8 cellular contexts compared by ENCODE assay signal in the genomic region with DNA sequence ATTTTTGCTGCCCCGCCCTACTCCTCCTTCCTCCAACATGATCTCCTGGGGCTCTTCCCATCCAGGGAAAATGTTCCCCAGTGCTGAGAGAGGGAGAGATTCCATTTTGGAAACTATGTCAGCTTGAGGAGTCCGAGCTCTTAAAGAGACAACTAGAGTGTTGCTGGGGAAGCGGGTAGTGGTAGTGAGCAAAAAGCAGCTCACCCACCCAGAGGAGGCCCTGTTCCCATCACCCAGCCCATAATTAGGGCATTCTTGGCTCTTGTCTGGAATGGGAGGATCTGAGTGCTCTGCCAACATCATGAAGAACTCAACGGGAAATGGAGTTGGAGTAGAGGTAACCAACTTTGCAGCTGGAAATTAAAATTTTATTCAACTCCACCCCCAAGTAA. TPM values are rescaled to one million over a fixed set of nuclear protein-coding genes. Genes with fewer than 3 reads are reported as not detected.
DNase-seq lines count a peak whose midpoint lies in the region; ATAC-seq, FAIRE-seq and TF ChIP-seq lines count a peak whose summit lies in the region.

No MANE protein-coding gene starts in this region.

- H3K27ac Mint-ChIP-seq in activated naive CD8-positive, alpha-beta T cell treated with anti-CD3 and anti-CD28 coated beads for 36 hours: peak overlapping the region; percentile 89
- H3K27ac Mint-ChIP-seq in stimulated activated effector memory CD8-positive, alpha-beta T cell treated with anti-CD3 and anti-CD28 coated beads, Interleukin-12 subunit alpha, Interleukin-12 subunit beta, amount 100 ng/mL, for 72 hours: peak overlapping the region; percentile 79

- peaks cover 54% of the 10 kb centered on the region for H3K4me1 Mint-ChIP-seq in activated naive CD8-positive, alpha-beta T cell treated with anti-CD3 and anti-CD28 coated beads for 36 hours
- peaks cover 58% of the 10 kb centered on the region for H3K4me1 Mint-ChIP-seq in stimulated activated effector memory CD8-positive, alpha-beta T cell treated with anti-CD3 and anti-CD28 coated beads, Interleukin-12 subunit alpha, Interleukin-12 subunit beta, amount 100 ng/mL, for 72 hours

- TF ChIP-seq CTCF in keratinocyte (optimal IDR thresholded peaks at IDR 0.05 in 1 of 3, IDR thresholded peaks at IDR 0.05 in 1 of 3, conservative IDR thresholded peaks at IDR 0.05 in 1 of 3; ENCODE audit: extremely low read depth in 1 of 3, insufficient read depth in 2 of 3, low read length in 3 of 3): no peak

- no peak for ATAC-seq in stimulated activated effector memory CD8-positive, alpha-beta T cell treated with anti-CD3 and anti-CD28 coated beads, Interleukin-12 subunit alpha, Interleukin-12 subunit beta, amount 100 ng/mL, for 72 hours
- no peak for ATAC-seq in GM19467 (IDR thresholded peaks at IDR 0.05; ENCODE audit: unreplicated experiment)

- H3K27me3 Mint-ChIP-seq in activated naive CD8-positive, alpha-beta T cell treated with anti-CD3 and anti-CD28 coated beads for 36 hours: no peaks in the 10 kb centered on the region

- dilution Hi-C loops in keratinocyte (cut with MboI; ENCODE audit: extremely low pct_ligation_motif_present, low sequenced_read_pairs): no loop called here

- H3K36me3 Mint-ChIP-seq in activated naive CD8-positive, alpha-beta T cell treated with anti-CD3 and anti-CD28 coated beads for 36 hours: no peaks in the 10 kb centered on the region
- H3K36me3 Mint-ChIP-seq in stimulated activated effector memory CD8-positive, alpha-beta T cell treated with anti-CD3 and anti-CD28 coated beads, Interleukin-12 subunit alpha, Interleukin-12 subunit beta, amount 100 ng/mL, for 72 hours: peaks cover 11% of the 10 kb centered on the region

- peaks cover 5% of the 10 kb centered on the region for H3K27me3 ChIP-seq in HUES6 (ENCODE audit: control insufficient read depth, insufficient read depth, low read length)
- no peaks in the 10 kb centered on the region for H3K27me3 ChIP-seq in keratinocyte (ENCODE audit: control insufficient read depth, extremely low read depth, insufficient read depth, low read length)

- peak overlapping the region; percentile 91 for H3K4me2 ChIP-seq in keratinocyte (ENCODE audit: control insufficient read depth, extremely low read depth, insufficient read depth, low read depth, low read length)

- no peaks in the 10 kb centered on the region for H3K79me2 ChIP-seq in keratinocyte (ENCODE audit: control insufficient read depth, insufficient read depth, low read length)

- H3K9ac ChIP-seq in HUES6 (ENCODE audit: low read length): peak overlapping the region; percentile 4
- peak overlapping the region; percentile 7 for H3K9ac ChIP-seq in keratinocyte (ENCODE audit: control insufficient read depth, extremely low read depth, insufficient read depth, low read length)

- no peak for FAIRE-seq in keratinocyte (lab: Jason Lieb, UNC)

- no peaks in the 10 kb centered on the region for H3K9me1 ChIP-seq in keratinocyte (ENCODE audit: control insufficient read depth, extremely low read depth, insufficient read depth, low read length)

- H3K4me1 ChIP-seq in HUES6 (ENCODE audit: control insufficient read depth, insufficient read depth, low read length) (peaks cover 64% of the 10 kb centered on the region), keratinocyte (ENCODE audit: control insufficient read depth, extremely low read depth, insufficient read depth, low read length) (peaks cover 60% of the 10 kb centered on the region)

- H4K20me1 ChIP-seq in keratinocyte (ENCODE audit: control insufficient read depth, extremely low read depth, insufficient read depth, low read length): no peaks in the 10 kb centered on the region

- no peaks in the 10 kb centered on the region for H3K9me3 Mint-ChIP-seq in activated naive CD8-positive, alpha-beta T cell treated with anti-CD3 and anti-CD28 coated beads for 36 hours
- H3K9me3 Mint-ChIP-seq in stimulated activated effector memory CD8-positive, alpha-beta T cell treated with anti-CD3 and anti-CD28 coated beads, Interleukin-12 subunit alpha, Interleukin-12 subunit beta, amount 100 ng/mL, for 72 hours: no peaks in the 10 kb centered on the region

- H3K9me3 ChIP-seq in HUES6 (ENCODE audit: control insufficient read depth, insufficient read depth, low read depth, low read length): no peaks in the 10 kb centered on the region
- H3K9me3 ChIP-seq in keratinocyte (ENCODE audit: control insufficient read depth, low read depth, low read length): no peaks in the 10 kb centered on the region

- DNase-seq in activated naive CD8-positive, alpha-beta T cell treated with anti-CD3 and anti-CD28 coated beads for 36 hours: no peak
- no peak for DNase-seq in keratinocyte (ENCODE audit: low read depth, low spot score)
- DNase-seq in stimulated activated effector memory CD8-positive, alpha-beta T cell treated with anti-CD3 and anti-CD28 coated beads, Interleukin-12 subunit alpha, Interleukin-12 subunit beta, amount 100 ng/mL, for 72 hours (ENCODE audit: low spot score in 2 of 2): no peak
- DNase-seq in AML-193 (lab: John Stamatoyannopoulos, UW): no peak
- DNase-seq in CD1c-positive myeloid dendritic cell (ENCODE audit: extremely low spot score): no peak
- no peak for DNase-seq in iPS-NIHi7 (ENCODE audit: extremely low spot score)

- H3K4me3 Mint-ChIP-seq in activated naive CD8-positive, alpha-beta T cell treated with anti-CD3 and anti-CD28 coated beads for 36 hours: no peak overlapping the region
- peak overlapping the region; percentile 70 for H3K4me3 Mint-ChIP-seq in stimulated activated effector memory CD8-positive, alpha-beta T cell treated with anti-CD3 and anti-CD28 coated beads, Interleukin-12 subunit alpha, Interleukin-12 subunit beta, amount 100 ng/mL, for 72 hours

- H3K4me3 ChIP-seq in HUES6 (ENCODE audit: low read depth, low read length) (no peak overlapping the region), keratinocyte (ENCODE audit: control insufficient read depth in 2 of 3, extremely low read depth in 1 of 3, insufficient read depth in 2 of 3, low read depth in 1 of 3, low read length in 3 of 3) (no peak overlapping the region)

- H3K36me3 ChIP-seq in HUES6 (ENCODE audit: control insufficient read depth, insufficient read depth, low read length) (no peaks in the 10 kb centered on the region), keratinocyte (ENCODE audit: control insufficient read depth in 2 of 2, extremely low read depth in 1 of 2, insufficient read depth in 2 of 2, low read length in 2 of 2) (no peaks in the 10 kb centered on the region)

- H3K27ac ChIP-seq in HUES6 (ENCODE audit: low read depth, low read length): no peak overlapping the region
- peak overlapping the region; percentile 91 for H3K27ac ChIP-seq in keratinocyte (ENCODE audit: control insufficient read depth, insufficient read depth, low read length)

- H2AFZ ChIP-seq in keratinocyte (ENCODE audit: control insufficient read depth, low read length): peak overlapping the region; percentile 79

RNA-seq across cellular contexts. Expression of gene MSL1, which starts 9.1 kb away (rescaled TPM):
- total RNA-seq in activated naive CD8-positive, alpha-beta T cell treated with anti-CD3 and anti-CD28 coated beads for 36 hours: 10 to 100 TPM; 62.7 to 66.7 TPM
- 41.8 to 66.8 TPM (median 56.9 TPM) in 3 replicates for polyA plus RNA-seq in keratinocyte
- 54.9 TPM for polyA plus RNA-seq in keratinocyte (2011; ENCODE audit: low read depth)
- polyA plus RNA-seq in keratinocyte (2011; cell fraction: cytosol; rRNA removed): 31.4 and 53.5 TPM in 2 replicates
- polyA plus RNA-seq in keratinocyte (2011; cell fraction: nucleus; rRNA removed): 106 and 140 TPM in 2 replicates
- 42.8 and 49.4 TPM in 2 replicates for polyA plus RNA-seq in keratinocyte (2012; ENCODE audit: low replicate concordance)
- polyA minus RNA-seq in keratinocyte: 9.9 to 38.5 TPM (median 27.3 TPM) in 3 replicates
- polyA minus RNA-seq in keratinocyte (2011; cell fraction: cytosol; rRNA and poly(A)+ RNA removed): 23.0 TPM
- polyA minus RNA-seq in keratinocyte (2011; cell fraction: nucleus; rRNA and poly(A)+ RNA removed): 28.5 and 50.4 TPM in 2 replicates

RNA-seq across cellular contexts. Expression of gene NR1D1, which starts 12.3 kb away (rescaled TPM):
- total RNA-seq in activated naive CD8-positive, alpha-beta T cell treated with anti-CD3 and anti-CD28 coated beads for 36 hours: 1 to 10 TPM; 4.8 to 5.8 TPM
- 0.46 to 7.5 TPM (median 1.0 TPM) in 3 replicates for polyA plus RNA-seq in keratinocyte
- polyA plus RNA-seq in keratinocyte (2011; ENCODE audit: low read depth): 25.7 TPM
- 2.4 and 5.9 TPM in 2 replicates for polyA plus RNA-seq in keratinocyte (2011; cell fraction: cytosol; rRNA removed)
- polyA plus RNA-seq in keratinocyte (2011; cell fraction: nucleus; rRNA removed): 8.9 and 15.2 TPM in 2 replicates
- polyA plus RNA-seq in keratinocyte (2012; ENCODE audit: low replicate concordance): 12.2 and 71.1 TPM in 2 replicates
- 2.1 to 31.5 TPM (median 3.6 TPM) in 3 replicates for polyA minus RNA-seq in keratinocyte
- polyA minus RNA-seq in keratinocyte (2011; cell fraction: cytosol; rRNA and poly(A)+ RNA removed): 7.7 TPM
- polyA minus RNA-seq in keratinocyte (2011; cell fraction: nucleus; rRNA and poly(A)+ RNA removed): 5.7 and 10.2 TPM in 2 replicates

RNA-seq across cellular contexts. Expression of gene CASC3, which starts 27.6 kb away (rescaled TPM):
- total RNA-seq in activated naive CD8-positive, alpha-beta T cell treated with anti-CD3 and anti-CD28 coated beads for 36 hours: 10 to 100 TPM; 74.5 to 77.0 TPM
- polyA plus RNA-seq in keratinocyte: 17.3 to 32.1 TPM (median 26.9 TPM) in 3 replicates
- polyA plus RNA-seq in keratinocyte (2011; ENCODE audit: low read depth): 37.1 TPM
- polyA plus RNA-seq in keratinocyte (2011; cell fraction: cytosol; rRNA removed): 15.8 and 24.7 TPM in 2 replicates
- 70.6 and 74.1 TPM in 2 replicates for polyA plus RNA-seq in keratinocyte (2011; cell fraction: nucleus; rRNA removed)
- 27.0 and 27.8 TPM in 2 replicates for polyA plus RNA-seq in keratinocyte (2012; ENCODE audit: low replicate concordance)
- 12.6 to 81.1 TPM (median 23.1 TPM) in 3 replicates for polyA minus RNA-seq in keratinocyte
- 16.5 TPM for polyA minus RNA-seq in keratinocyte (2011; cell fraction: cytosol; rRNA and poly(A)+ RNA removed)
- 12.3 and 18.8 TPM in 2 replicates for polyA minus RNA-seq in keratinocyte (2011; cell fraction: nucleus; rRNA and poly(A)+ RNA removed)

RNA-seq across cellular contexts. Expression of gene THRA, which starts 49.9 kb away (rescaled TPM):
- 10 to 100 TPM; 11.4 to 12.1 TPM for total RNA-seq in activated naive CD8-positive, alpha-beta T cell treated with anti-CD3 and anti-CD28 coated beads for 36 hours
- polyA plus RNA-seq in keratinocyte: 3.3 to 5.9 TPM (median 4.5 TPM) in 3 replicates
- 2.3 TPM for polyA plus RNA-seq in keratinocyte (2011; ENCODE audit: low read depth)
- 2.5 and 4.4 TPM in 2 replicates for polyA plus RNA-seq in keratinocyte (2011; cell fraction: cytosol; rRNA removed)
- polyA plus RNA-seq in keratinocyte (2011; cell fraction: nucleus; rRNA removed): 5.2 and 5.8 TPM in 2 replicates
- 4.9 and 8.4 TPM in 2 replicates for polyA plus RNA-seq in keratinocyte (2012; ENCODE audit: low replicate concordance)
- 4.8 to 14.7 TPM (median 4.9 TPM) in 3 replicates for polyA minus RNA-seq in keratinocyte
- 5.6 TPM for polyA minus RNA-seq in keratinocyte (2011; cell fraction: cytosol; rRNA and poly(A)+ RNA removed)
- 2.4 and 3.2 TPM in 2 replicates for polyA minus RNA-seq in keratinocyte (2011; cell fraction: nucleus; rRNA and poly(A)+ RNA removed)

RNA-seq across cellular contexts. Expression of gene MED24, which starts 58.5 kb away (rescaled TPM):
- total RNA-seq in activated naive CD8-positive, alpha-beta T cell treated with anti-CD3 and anti-CD28 coated beads for 36 hours: 100 to 1,000 TPM; 103 to 107 TPM
- 45.3 to 77.3 TPM (median 47.2 TPM) in 3 replicates for polyA plus RNA-seq in keratinocyte
- 20.0 TPM for polyA plus RNA-seq in keratinocyte (2011; ENCODE audit: low read depth)
- 54.1 and 62.2 TPM in 2 replicates for polyA plus RNA-seq in keratinocyte (2011; cell fraction: cytosol; rRNA removed)
- 134 and 168 TPM in 2 replicates for polyA plus RNA-seq in keratinocyte (2011; cell fraction: nucleus; rRNA removed)
- 30.8 and 51.5 TPM in 2 replicates for polyA plus RNA-seq in keratinocyte (2012; ENCODE audit: low replicate concordance)
- polyA minus RNA-seq in keratinocyte: 82.2 to 244 TPM (median 85.5 TPM) in 3 replicates
- polyA minus RNA-seq in keratinocyte (2011; cell fraction: cytosol; rRNA and poly(A)+ RNA removed): 97.8 TPM
- polyA minus RNA-seq in keratinocyte (2011; cell fraction: nucleus; rRNA and poly(A)+ RNA removed): 89.3 and 107 TPM in 2 replicates
